Comparison of ENCODE assay signal across 13 cellular contexts in genomic region chr10:48798486-48799254, GRCh38.
DNase-seq lines count a peak whose midpoint lies in the region; ATAC-seq, FAIRE-seq and TF ChIP-seq lines count a peak whose summit lies in the region.
"Had no signal": no experiment of that assay in that cellular context is flagged by ENCODE, and none has a peak within 500 bp of the region (broad histone marks: within the 10 kb centered on the region; RNA-seq: fewer than 3 reads in every experiment).

No MANE protein-coding gene starts in this region.

- no peaks in the 10 kb centered on the region for H4K20me1 ChIP-seq in endothelial cell of umbilical vein (replicated peaks; ENCODE audit: control insufficient read depth, extremely low read depth, insufficient read depth, low read length)

- H3K9me3 ChIP-seq in endothelial cell of umbilical vein (replicated peaks; ENCODE audit: control insufficient read depth, insufficient read depth, low read length) (no peaks in the 10 kb centered on the region), gastrocnemius medialis (no peaks in the 10 kb centered on the region)
- H3K9me3 ChIP-seq: colonic mucosa had no signal

- CTCF ChIA-PET in endothelial cell of umbilical vein (lab: Charles Lee): no interaction called here

- H3K27me3 Mint-ChIP-seq in naive B cell: no peaks in the 10 kb centered on the region
- peaks cover 16% of the 10 kb centered on the region for H3K27me3 Mint-ChIP-seq in mesothelial cell of epicardium (ENCODE audit: low read depth)

- no peak for TF ChIP-seq CTCF in endothelial cell of umbilical vein (IDR thresholded peaks at IDR 0.05; ENCODE audit: extremely low read depth in 1 of 2, insufficient read depth in 1 of 2, low read depth in 1 of 2, low read length in 2 of 2)
- no peak for TF ChIP-seq CTCF in gastrocnemius medialis (IDR thresholded peaks at IDR 0.05 in 4 of 5, conservative IDR thresholded peaks at IDR 0.05 in 1 of 5)
- TF ChIP-seq CTCF in mesothelial cell of epicardium (IDR thresholded peaks at IDR 0.05; ENCODE audit: unreplicated experiment): no peak

- H3K4me1 ChIP-seq in endothelial cell of umbilical vein (ENCODE audit: control insufficient read depth, extremely low read depth, insufficient read depth, low read length): peaks cover 3% of the 10 kb centered on the region
- H3K4me1 ChIP-seq in gastrocnemius medialis: peaks cover 0 to 5% of the 10 kb centered on the region in 2 donors
- H3K4me1 ChIP-seq: colonic mucosa had no signal

- POLR2A ChIA-PET in endothelial cell of umbilical vein (lab: Charles Lee): no interaction called here

- TF ChIP-seq POLR2A in endothelial cell of umbilical vein (IDR thresholded peaks at IDR 0.05; ENCODE audit: low read depth, low read length): no peak
- TF ChIP-seq POLR2A in gastrocnemius medialis (IDR thresholded peaks at IDR 0.05): no peak

- peak overlapping the region; percentile 91 to 99 (median 98) for H3K27ac Mint-ChIP-seq in naive B cell
- H3K27ac Mint-ChIP-seq in mesothelial cell of epicardium: no peak overlapping the region

- H3K36me3 ChIP-seq in endothelial cell of umbilical vein (ENCODE audit: control insufficient read depth in 2 of 2, extremely low read depth in 1 of 2, insufficient read depth in 2 of 2, low read length in 2 of 2) (no peaks in the 10 kb centered on the region), gastrocnemius medialis (no peaks in the 10 kb centered on the region)
- H3K36me3 ChIP-seq: colonic mucosa had no signal

- H3K9me1 ChIP-seq in endothelial cell of umbilical vein (replicated peaks; ENCODE audit: control insufficient read depth, extremely low read depth, insufficient read depth, low read length): no peaks in the 10 kb centered on the region

- dilution Hi-C loops in endothelial cell of umbilical vein (cut with MboI; ENCODE audit: extremely low pct_ligation_motif_present, low sequenced_read_pairs): no loop called here

- peak; percentile 18 for FAIRE-seq in GM18507 (lab: Jason Lieb, UNC)
- FAIRE-seq in endothelial cell of umbilical vein (lab: Jason Lieb, UNC): peak; percentile 4
- FAIRE-seq: HepG2 had no signal

- no peak overlapping the region for H3K4me3 ChIP-seq in endothelial cell of umbilical vein (replicated peaks in 1 of 3; ENCODE audit: insufficient read depth in 1 of 3, low read depth in 1 of 3, low read length in 3 of 3)
- no peak overlapping the region for H3K4me3 ChIP-seq in gastrocnemius medialis
- H3K4me3 ChIP-seq: colonic mucosa had no signal

- no peak for ATAC-seq in naive B cell (ENCODE audit: low read depth in 2 of 2)
- no peak for ATAC-seq in gastrocnemius medialis
- ATAC-seq: activated naive CD4-positive, alpha-beta T cell treated with anti-CD3 and anti-CD28 coated beads, Interleukin-2, amount 50 U/mL, for 72 hours; HepG2 had no signal

- no peaks in the 10 kb centered on the region for H3K79me2 ChIP-seq in endothelial cell of umbilical vein (ENCODE audit: control insufficient read depth, insufficient read depth, low read length)

- in situ Hi-C loops in gastrocnemius medialis (cut with MboI; ENCODE audit: low sequenced_read_pairs in 4 of 4): no loop called here

- DNase-seq in AG08395 (ENCODE audit: low spot score) (peak; percentile 72), GM18507 (ENCODE audit: extremely low spot score, insufficient read length, low read depth) (no peak), endothelial cell of umbilical vein (ENCODE audit: low read depth, low spot score) (peak; percentile 27), naive B cell (no peak), NCI-H82 (lab: John Stamatoyannopoulos, UW) (no peak), C1 segment of cervical spinal cord (lab: John Stamatoyannopoulos, UW) (no peak), gastrocnemius medialis (no peak), mesothelial cell of epicardium (ENCODE audit: low spot score in 2 of 2, unreplicated experiment in 2 of 2) (no peak)
- DNase-seq: colonic mucosa; NCI-H1417 treated with DMSO at 0.1 percent for 48 hours; stimulated activated CD4-positive, alpha-beta T cell treated with anti-CD3 and anti-CD28 coated beads, Interleukin-15, amount 100 ng/mL, for 24 hours had no signal

- H2AFZ ChIP-seq in endothelial cell of umbilical vein (ENCODE audit: low read depth, low read length): no peak overlapping the region

- intact Hi-C loops in endothelial cell of umbilical vein (cut with micrococcal nuclease): no loop called here
- intact Hi-C loops in gastrocnemius medialis (cut with DNase I; ENCODE audit: low total_unique reads): no loop called here

- H3K36me3 Mint-ChIP-seq in naive B cell (peaks cover 13 to 24% of the 10 kb centered on the region in 2 donors), mesothelial cell of epicardium (no peaks in the 10 kb centered on the region)

- peak overlapping the region in 4 of 8 donors; percentile 54 to 82 (median 70) for H3K4me3 Mint-ChIP-seq in naive B cell
- no peak overlapping the region for H3K4me3 Mint-ChIP-seq in mesothelial cell of epicardium

- H3K27me3 ChIP-seq in endothelial cell of umbilical vein (ENCODE audit: control insufficient read depth in 2 of 2, insufficient read depth in 2 of 2, low read length in 2 of 2) (no peaks in the 10 kb centered on the region), gastrocnemius medialis (no peaks in the 10 kb centered on the region)
- H3K27me3 ChIP-seq: colonic mucosa had no signal

- H3K27ac ChIP-seq in endothelial cell of umbilical vein (ENCODE audit: insufficient read depth, low read depth, low read length) (no peak overlapping the region), gastrocnemius medialis (peak overlapping the region in 1 of 4 donors; percentile 0)
- H3K27ac ChIP-seq: colonic mucosa had no signal

- BruUV-seq in endothelial cell of umbilical vein (replicated peaks; lab: Mats Ljungman, UMichigan): no TSS peak

- no peak overlapping the region for H3K4me2 ChIP-seq in endothelial cell of umbilical vein (ENCODE audit: insufficient read depth, low read length)

- no peak overlapping the region for H3K9ac ChIP-seq in endothelial cell of umbilical vein (replicated peaks; ENCODE audit: extremely low read depth, insufficient read depth, low read length)

- H3K4me1 Mint-ChIP-seq in naive B cell (peaks cover 36 to 55% (median 44%) of the 10 kb centered on the region in 3 donors), mesothelial cell of epicardium (peaks cover 2% of the 10 kb centered on the region)

- H3K9me3 Mint-ChIP-seq in naive B cell: peaks cover 0 to 5% (median 3%) of the 10 kb centered on the region in 7 donors
- peaks cover 5% of the 10 kb centered on the region for H3K9me3 Mint-ChIP-seq in mesothelial cell of epicardium

TF ChIP-seq in endothelial cell of umbilical vein, 7 proteins besides CTCF, POLR2A, EP300 and RAD21:
- no peak for TF ChIP-seq JUN (IDR thresholded peaks at IDR 0.05; ENCODE audit: borderline replicate concordance, insufficient read depth, insufficient read length, low read depth)
- TF ChIP-seq MYC (IDR thresholded peaks at IDR 0.05; ENCODE audit: low read depth, low read length): no peak
- no peak for TF ChIP-seq POLR2AphosphoS5 (IDR thresholded peaks at IDR 0.05; ENCODE audit: insufficient read depth, low read depth, low read length)
- TF ChIP-seq GATA2 (IDR thresholded peaks at IDR 0.05; ENCODE audit: insufficient read depth, insufficient read length, low read depth, low read length): no peak
- no peak for TF ChIP-seq MAX (IDR thresholded peaks at IDR 0.05; ENCODE audit: insufficient read depth, insufficient read length)
- no peak for TF ChIP-seq FOS (IDR thresholded peaks at IDR 0.05; ENCODE audit: borderline replicate concordance, insufficient read depth, low read length)
- TF ChIP-seq EZH2 (IDR thresholded peaks at IDR 0.05; ENCODE audit: borderline replicate concordance, low read depth, low read length, severe bottlenecking): no peak

Comparison
In these comparisons a context has a peak if more than half of its experiments do, and no peak if none do; other contexts are left out.
1. DNase-seq: peak in AG08395 (single experiment) and endothelial cell of umbilical vein (single experiment); none in GM18507 (single experiment), naive B cell (single experiment), NCI-H82 (single experiment), C1 segment of cervical spinal cord (0 of 14), gastrocnemius medialis (0 of 2) and mesothelial cell of epicardium (0 of 2).